In the genomic region with DNA sequence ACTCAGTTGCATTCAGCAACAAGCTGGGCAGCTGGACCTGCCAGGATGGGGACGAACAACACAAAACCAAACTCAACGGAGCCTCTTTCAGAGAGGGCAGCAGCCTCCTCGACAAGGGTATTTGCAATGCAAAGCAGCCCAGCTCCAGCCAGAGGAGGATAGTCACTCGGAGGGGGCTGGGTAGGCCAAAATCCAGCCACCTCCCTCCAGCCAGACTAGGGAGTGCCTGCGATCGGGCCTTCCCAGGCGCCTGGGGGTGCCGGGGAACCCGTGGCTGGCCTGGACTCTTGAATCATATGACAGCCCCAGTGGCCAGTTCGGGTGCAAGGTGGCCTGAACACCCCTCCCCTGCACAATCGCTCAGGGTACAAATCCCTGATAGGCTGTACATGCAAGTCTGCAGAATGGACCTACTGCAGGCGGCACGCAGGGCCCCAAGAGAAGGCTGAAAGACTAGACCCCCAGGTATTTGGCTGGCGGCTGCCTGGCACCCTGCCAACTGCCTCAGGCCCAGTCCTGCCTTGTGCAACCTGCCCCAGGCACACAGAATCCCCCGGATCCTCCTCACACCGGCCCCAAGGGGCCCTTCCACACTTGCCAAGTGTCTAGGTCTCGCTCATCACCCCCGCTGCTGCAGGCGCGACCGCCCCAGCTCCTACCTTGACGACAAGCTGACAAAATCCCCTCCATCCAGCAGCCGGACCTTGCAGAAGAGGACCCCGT, we compare ENCODE assay signal across 1 cellular context.
TF ChIP-seq lines count a peak whose summit lies in the region.

No MANE protein-coding gene starts in this region.

TF ChIP-seq in HepG2, 621 proteins besides CTCF, POLR2A, EP300 and RAD21 (continued from another document and continues in another):
- TF ChIP-seq, protein P1, sequence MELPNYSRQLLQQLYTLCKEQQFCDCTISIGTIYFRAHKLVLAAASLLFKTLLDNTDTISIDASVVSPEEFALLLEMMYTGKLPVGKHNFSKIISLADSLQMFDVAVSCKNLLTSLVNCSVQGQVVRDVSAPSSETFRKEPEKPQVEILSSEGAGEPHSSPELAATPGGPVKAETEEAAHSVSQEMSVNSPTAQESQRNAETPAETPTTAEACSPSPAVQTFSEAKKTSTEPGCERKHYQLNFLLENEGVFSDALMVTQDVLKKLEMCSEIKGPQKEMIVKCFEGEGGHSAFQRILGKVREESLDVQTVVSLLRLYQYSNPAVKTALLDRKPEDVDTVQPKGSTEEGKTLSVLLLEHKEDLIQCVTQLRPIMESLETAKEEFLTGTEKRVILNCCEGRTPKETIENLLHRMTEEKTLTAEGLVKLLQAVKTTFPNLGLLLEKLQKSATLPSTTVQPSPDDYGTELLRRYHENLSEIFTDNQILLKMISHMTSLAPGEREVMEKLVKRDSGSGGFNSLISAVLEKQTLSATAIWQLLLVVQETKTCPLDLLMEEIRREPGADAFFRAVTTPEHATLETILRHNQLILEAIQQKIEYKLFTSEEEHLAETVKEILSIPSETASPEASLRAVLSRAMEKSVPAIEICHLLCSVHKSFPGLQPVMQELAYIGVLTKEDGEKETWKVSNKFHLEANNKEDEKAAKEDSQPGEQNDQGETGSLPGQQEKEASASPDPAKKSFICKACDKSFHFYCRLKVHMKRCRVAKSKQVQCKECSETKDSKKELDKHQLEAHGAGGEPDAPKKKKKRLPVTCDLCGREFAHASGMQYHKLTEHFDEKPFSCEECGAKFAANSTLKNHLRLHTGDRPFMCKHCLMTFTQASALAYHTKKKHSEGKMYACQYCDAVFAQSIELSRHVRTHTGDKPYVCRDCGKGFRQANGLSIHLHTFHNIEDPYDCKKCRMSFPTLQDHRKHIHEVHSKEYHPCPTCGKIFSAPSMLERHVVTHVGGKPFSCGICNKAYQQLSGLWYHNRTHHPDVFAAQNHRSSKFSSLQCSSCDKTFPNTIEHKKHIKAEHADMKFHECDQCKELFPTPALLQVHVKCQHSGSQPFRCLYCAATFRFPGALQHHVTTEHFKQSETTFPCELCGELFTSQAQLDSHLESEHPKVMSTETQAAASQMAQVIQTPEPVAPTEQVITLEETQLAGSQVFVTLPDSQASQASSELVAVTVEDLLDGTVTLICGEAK (IDR thresholded peaks at IDR 0.05) = no peak
- TF ChIP-seq, protein P1 (CRISPR knock-in tag; IDR thresholded peaks at IDR 0.05) = no peak
- no peak for TF ChIP-seq SMAD3 (CRISPR knock-in tag; IDR thresholded peaks at IDR 0.05)
- TF ChIP-seq, protein P2, sequence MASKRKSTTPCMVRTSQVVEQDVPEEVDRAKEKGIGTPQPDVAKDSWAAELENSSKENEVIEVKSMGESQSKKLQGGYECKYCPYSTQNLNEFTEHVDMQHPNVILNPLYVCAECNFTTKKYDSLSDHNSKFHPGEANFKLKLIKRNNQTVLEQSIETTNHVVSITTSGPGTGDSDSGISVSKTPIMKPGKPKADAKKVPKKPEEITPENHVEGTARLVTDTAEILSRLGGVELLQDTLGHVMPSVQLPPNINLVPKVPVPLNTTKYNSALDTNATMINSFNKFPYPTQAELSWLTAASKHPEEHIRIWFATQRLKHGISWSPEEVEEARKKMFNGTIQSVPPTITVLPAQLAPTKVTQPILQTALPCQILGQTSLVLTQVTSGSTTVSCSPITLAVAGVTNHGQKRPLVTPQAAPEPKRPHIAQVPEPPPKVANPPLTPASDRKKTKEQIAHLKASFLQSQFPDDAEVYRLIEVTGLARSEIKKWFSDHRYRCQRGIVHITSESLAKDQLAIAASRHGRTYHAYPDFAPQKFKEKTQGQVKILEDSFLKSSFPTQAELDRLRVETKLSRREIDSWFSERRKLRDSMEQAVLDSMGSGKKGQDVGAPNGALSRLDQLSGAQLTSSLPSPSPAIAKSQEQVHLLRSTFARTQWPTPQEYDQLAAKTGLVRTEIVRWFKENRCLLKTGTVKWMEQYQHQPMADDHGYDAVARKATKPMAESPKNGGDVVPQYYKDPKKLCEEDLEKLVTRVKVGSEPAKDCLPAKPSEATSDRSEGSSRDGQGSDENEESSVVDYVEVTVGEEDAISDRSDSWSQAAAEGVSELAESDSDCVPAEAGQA (IDR thresholded peaks at IDR 0.05; ENCODE audit: low read depth) = no peak
- TF ChIP-seq, protein P2 (CRISPR knock-in tag; IDR thresholded peaks at IDR 0.05; ENCODE audit: borderline replicate concordance) = no peak
- TF ChIP-seq, protein P3, sequence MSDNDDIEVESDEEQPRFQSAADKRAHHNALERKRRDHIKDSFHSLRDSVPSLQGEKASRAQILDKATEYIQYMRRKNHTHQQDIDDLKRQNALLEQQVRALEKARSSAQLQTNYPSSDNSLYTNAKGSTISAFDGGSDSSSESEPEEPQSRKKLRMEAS (IDR thresholded peaks at IDR 0.05) = peak; percentile 10; the same call in 1 of the 2 replicates
- TF ChIP-seq, protein P4, sequence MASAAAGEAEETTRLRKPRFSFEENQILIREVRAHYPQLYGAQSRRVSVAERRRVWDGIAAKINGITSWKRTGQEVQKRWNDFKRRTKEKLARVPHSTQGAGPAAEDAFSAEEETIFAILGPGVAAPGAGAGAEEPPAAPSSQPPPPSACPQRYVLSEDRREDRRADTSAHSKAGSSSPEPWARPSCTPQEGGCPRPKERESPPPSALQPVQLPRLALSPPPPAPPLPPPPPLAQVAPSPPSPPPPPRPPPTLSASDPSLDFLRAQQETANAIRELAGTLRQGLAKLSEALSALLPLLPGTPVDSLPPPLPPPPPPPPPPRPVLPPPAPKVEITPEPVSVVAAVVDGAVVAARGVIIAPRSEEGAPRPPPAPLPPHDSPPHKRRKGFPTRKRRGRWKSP (CRISPR knock-in tag; IDR thresholded peaks at IDR 0.05) = no peak
- no peak for TF ChIP-seq ZNF558 (CRISPR knock-in tag; IDR thresholded peaks at IDR 0.05; ENCODE audit: borderline replicate concordance)
- TF ChIP-seq ZNF451 (CRISPR knock-in tag; IDR thresholded peaks at IDR 0.05) = no peak
- peak; percentile 3; the same call in 1 of the 2 replicates for TF ChIP-seq SALL1 (CRISPR knock-in tag; IDR thresholded peaks at IDR 0.05)
- TF ChIP-seq, protein P5, sequence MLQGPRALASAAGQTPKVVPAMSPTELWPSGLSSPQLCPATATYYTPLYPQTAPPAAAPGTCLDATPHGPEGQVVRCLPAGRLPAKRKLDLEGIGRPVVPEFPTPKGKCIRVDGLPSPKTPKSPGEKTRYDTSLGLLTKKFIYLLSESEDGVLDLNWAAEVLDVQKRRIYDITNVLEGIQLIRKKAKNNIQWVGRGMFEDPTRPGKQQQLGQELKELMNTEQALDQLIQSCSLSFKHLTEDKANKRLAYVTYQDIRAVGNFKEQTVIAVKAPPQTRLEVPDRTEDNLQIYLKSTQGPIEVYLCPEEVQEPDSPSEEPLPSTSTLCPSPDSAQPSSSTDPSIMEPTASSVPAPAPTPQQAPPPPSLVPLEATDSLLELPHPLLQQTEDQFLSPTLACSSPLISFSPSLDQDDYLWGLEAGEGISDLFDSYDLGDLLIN (CRISPR knock-in tag; IDR thresholded peaks at IDR 0.05; ENCODE audit: borderline replicate concordance) = no peak
- TF ChIP-seq ZNF282 (IDR thresholded peaks at IDR 0.05; ENCODE audit: partially characterized antibody) = no peak
- no peak for TF ChIP-seq PAWR (CRISPR knock-in tag; IDR thresholded peaks at IDR 0.05; ENCODE audit: borderline replicate concordance)
- TF ChIP-seq GATAD1 (CRISPR knock-in tag; IDR thresholded peaks at IDR 0.05) = 0 out of 2 replicates have a peak, but pooled peaks have one; percentile 12
- no peak for TF ChIP-seq JDP2 (CRISPR knock-in tag; IDR thresholded peaks at IDR 0.05; ENCODE audit: borderline replicate concordance)
- TF ChIP-seq IKZF1 (IDR thresholded peaks at IDR 0.05) = no peak
- no peak for TF ChIP-seq HDAC6 (IDR thresholded peaks at IDR 0.05; ENCODE audit: low read depth, low read length)
- no peak for TF ChIP-seq SIN3B (IDR thresholded peaks at IDR 0.05; ENCODE audit: low read length)
- TF ChIP-seq, protein P6, sequence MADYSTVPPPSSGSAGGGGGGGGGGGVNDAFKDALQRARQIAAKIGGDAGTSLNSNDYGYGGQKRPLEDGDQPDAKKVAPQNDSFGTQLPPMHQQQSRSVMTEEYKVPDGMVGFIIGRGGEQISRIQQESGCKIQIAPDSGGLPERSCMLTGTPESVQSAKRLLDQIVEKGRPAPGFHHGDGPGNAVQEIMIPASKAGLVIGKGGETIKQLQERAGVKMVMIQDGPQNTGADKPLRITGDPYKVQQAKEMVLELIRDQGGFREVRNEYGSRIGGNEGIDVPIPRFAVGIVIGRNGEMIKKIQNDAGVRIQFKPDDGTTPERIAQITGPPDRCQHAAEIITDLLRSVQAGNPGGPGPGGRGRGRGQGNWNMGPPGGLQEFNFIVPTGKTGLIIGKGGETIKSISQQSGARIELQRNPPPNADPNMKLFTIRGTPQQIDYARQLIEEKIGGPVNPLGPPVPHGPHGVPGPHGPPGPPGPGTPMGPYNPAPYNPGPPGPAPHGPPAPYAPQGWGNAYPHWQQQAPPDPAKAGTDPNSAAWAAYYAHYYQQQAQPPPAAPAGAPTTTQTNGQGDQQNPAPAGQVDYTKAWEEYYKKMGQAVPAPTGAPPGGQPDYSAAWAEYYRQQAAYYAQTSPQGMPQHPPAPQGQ (CRISPR knock-in tag; IDR thresholded peaks at IDR 0.05; ENCODE audit: borderline replicate concordance) = no peak
- no peak for TF ChIP-seq ISL2 (CRISPR knock-in tag; IDR thresholded peaks at IDR 0.05)
- no peak for TF ChIP-seq TBL1XR1 (IDR thresholded peaks at IDR 0.05; ENCODE audit: borderline replicate concordance, low read length, partially characterized antibody)
- TF ChIP-seq MYC (CRISPR knock-in tag; IDR thresholded peaks at IDR 0.05; ENCODE audit: borderline replicate concordance) = no peak
- no peak for TF ChIP-seq ETV5 (CRISPR knock-in tag; IDR thresholded peaks at IDR 0.05; ENCODE audit: borderline replicate concordance)
- TF ChIP-seq, protein P7, sequence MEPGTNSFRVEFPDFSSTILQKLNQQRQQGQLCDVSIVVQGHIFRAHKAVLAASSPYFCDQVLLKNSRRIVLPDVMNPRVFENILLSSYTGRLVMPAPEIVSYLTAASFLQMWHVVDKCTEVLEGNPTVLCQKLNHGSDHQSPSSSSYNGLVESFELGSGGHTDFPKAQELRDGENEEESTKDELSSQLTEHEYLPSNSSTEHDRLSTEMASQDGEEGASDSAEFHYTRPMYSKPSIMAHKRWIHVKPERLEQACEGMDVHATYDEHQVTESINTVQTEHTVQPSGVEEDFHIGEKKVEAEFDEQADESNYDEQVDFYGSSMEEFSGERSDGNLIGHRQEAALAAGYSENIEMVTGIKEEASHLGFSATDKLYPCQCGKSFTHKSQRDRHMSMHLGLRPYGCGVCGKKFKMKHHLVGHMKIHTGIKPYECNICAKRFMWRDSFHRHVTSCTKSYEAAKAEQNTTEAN (CRISPR knock-in tag; conservative IDR thresholded peaks at IDR 0.05) = no peak
- no peak for TF ChIP-seq HNRNPUL1 (IDR thresholded peaks at IDR 0.05; ENCODE audit: low read depth, low read length)
- TF ChIP-seq CHCHD3 (CRISPR knock-in tag; IDR thresholded peaks at IDR 0.05) = no peak
- TF ChIP-seq ZNF572 (CRISPR knock-in tag; IDR thresholded peaks at IDR 0.05) = no peak
- TF ChIP-seq, protein P8, sequence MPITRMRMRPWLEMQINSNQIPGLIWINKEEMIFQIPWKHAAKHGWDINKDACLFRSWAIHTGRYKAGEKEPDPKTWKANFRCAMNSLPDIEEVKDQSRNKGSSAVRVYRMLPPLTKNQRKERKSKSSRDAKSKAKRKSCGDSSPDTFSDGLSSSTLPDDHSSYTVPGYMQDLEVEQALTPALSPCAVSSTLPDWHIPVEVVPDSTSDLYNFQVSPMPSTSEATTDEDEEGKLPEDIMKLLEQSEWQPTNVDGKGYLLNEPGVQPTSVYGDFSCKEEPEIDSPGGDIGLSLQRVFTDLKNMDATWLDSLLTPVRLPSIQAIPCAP (CRISPR knock-in tag; IDR thresholded peaks at IDR 0.05; ENCODE audit: low read depth) = no peak
- TF ChIP-seq, protein P9, sequence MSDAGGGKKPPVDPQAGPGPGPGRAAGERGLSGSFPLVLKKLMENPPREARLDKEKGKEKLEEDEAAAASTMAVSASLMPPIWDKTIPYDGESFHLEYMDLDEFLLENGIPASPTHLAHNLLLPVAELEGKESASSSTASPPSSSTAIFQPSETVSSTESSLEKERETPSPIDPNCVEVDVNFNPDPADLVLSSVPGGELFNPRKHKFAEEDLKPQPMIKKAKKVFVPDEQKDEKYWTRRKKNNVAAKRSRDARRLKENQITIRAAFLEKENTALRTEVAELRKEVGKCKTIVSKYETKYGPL (CRISPR knock-in tag; IDR thresholded peaks at IDR 0.05) = no peak
